12 cellular contexts compared by ENCODE assay signal in genomic region chr10:70323697-70324340, GRCh38. TPM values are rescaled to one million over a fixed set of nuclear protein-coding genes. Genes with fewer than 3 reads are reported as not detected.
DNase-seq lines count a peak whose midpoint lies in the region; ATAC-seq and TF ChIP-seq lines count a peak whose summit lies in the region.
"Had no signal": no experiment of that assay in that cellular context is flagged by ENCODE, and none has a peak within 500 bp of the region (broad histone marks: within the 10 kb centered on the region; RNA-seq: fewer than 3 reads in every experiment).

No MANE protein-coding gene starts in this region.

- H3K27ac ChIP-seq in OCI-LY7 (ENCODE audit: low read depth, low read length, poor library complexity, severe bottlenecking) = peak overlapping the region; percentile 75

- H3K4me3 ChIP-seq in OCI-LY7 (ENCODE audit: low read depth, low read length, poor library complexity, severe bottlenecking) = peak overlapping the region; percentile 11
- H3K4me3 ChIP-seq: smooth muscle cell had no signal

- DNase-seq in NCI-H82 (lab: John Stamatoyannopoulos, UW) = peak; percentile 12
- DNase-seq in NCI-H82 treated with DMSO at 0.1 percent for 48 hours (lab: John Stamatoyannopoulos, UW; ENCODE audit: unreplicated experiment) = no peak
- DNase-seq in OCI-LY7 (ENCODE audit: low spot score) = no peak
- peak in 2 of 3 donors; percentile 8 to 32 for DNase-seq in immature natural killer cell
- no peak for DNase-seq in GOT3 (lab: John Stamatoyannopoulos, UW)
- no peak for DNase-seq in activated T-helper 2 cell treated with anti-CD3 and anti-CD28 coated beads, Interferon-gamma antibody, Interleukin-2, Interleukin-4, amounts not matched to agents 10 μg/mL and 5 μg/mL and 100 μg/mL, durations not matched to agents 14 hours and 24 hours and 36 hours (ENCODE audit: low spot score)

- no peaks in the 10 kb centered on the region for H3K36me3 ChIP-seq in OCI-LY7 (ENCODE audit: insufficient read depth, low read length)

- H2AFZ ChIP-seq in OCI-LY7 (ENCODE audit: low read length) = 0 out of 2 replicates have a peak overlapping the region, but pooled peaks have one; percentile 17

- intact Hi-C loops in OCI-LY7 (cut with micrococcal nuclease; ENCODE audit: unreplicated experiment) = loop anchor here (2.0 kb wide), 1 partner anchor 31 kb away; no protein-coding TSS in a partner anchor
- intact Hi-C loops in activated T-helper 2 cell treated with anti-CD3 and anti-CD28 coated beads, Interferon-gamma antibody, Interleukin-2, Interleukin-4, amounts not matched to agents 10 μg/mL and 5 μg/mL and 100 μg/mL, durations not matched to agents 14 hours and 24 hours and 36 hours (cut with micrococcal nuclease) = no loop called here

- H3K27ac Mint-ChIP-seq in immature natural killer cell = peak overlapping the region; percentile 45 to 93 (median 90)
- H3K27ac Mint-ChIP-seq in stimulated activated memory B cell treated with anti-CD40 and anti-IgM and Interleukin-4, amounts not matched to agents 10 μg/mL and 1 μg/mL and 100 μg/mL, for 72 hours = peak overlapping the region; percentile 47
- no peak overlapping the region for H3K27ac Mint-ChIP-seq in activated T-helper 2 cell treated with anti-CD3 and anti-CD28 coated beads, Interferon-gamma antibody, Interleukin-2, Interleukin-4, amounts not matched to agents 10 μg/mL and 5 μg/mL and 100 μg/mL, durations not matched to agents 14 hours and 24 hours and 36 hours

- H3K9me2 ChIP-seq in OCI-LY7 (ENCODE audit: insufficient read depth, low read length) = no peaks in the 10 kb centered on the region

- peak overlapping the region; percentile 67 for H3K4me2 ChIP-seq in OCI-LY7 (ENCODE audit: low read length)
- H3K4me2 ChIP-seq: smooth muscle cell had no signal

- peak overlapping the region; percentile 12 to 82 (median 45) for H3K4me3 Mint-ChIP-seq in immature natural killer cell
- no peak overlapping the region for H3K4me3 Mint-ChIP-seq in stimulated activated memory B cell treated with anti-CD40 and anti-IgM and Interleukin-4, amounts not matched to agents 10 μg/mL and 1 μg/mL and 100 μg/mL, for 72 hours
- H3K4me3 Mint-ChIP-seq in activated T-helper 2 cell treated with anti-CD3 and anti-CD28 coated beads, Interferon-gamma antibody, Interleukin-2, Interleukin-4, amounts not matched to agents 10 μg/mL and 5 μg/mL and 100 μg/mL, durations not matched to agents 14 hours and 24 hours and 36 hours (ENCODE audit: low read depth) = no peak overlapping the region

- H3K9me3 Mint-ChIP-seq in immature natural killer cell = no peaks in the 10 kb centered on the region
- no peaks in the 10 kb centered on the region for H3K9me3 Mint-ChIP-seq in stimulated activated memory B cell treated with anti-CD40 and anti-IgM and Interleukin-4, amounts not matched to agents 10 μg/mL and 1 μg/mL and 100 μg/mL, for 72 hours
- no peaks in the 10 kb centered on the region for H3K9me3 Mint-ChIP-seq in activated T-helper 2 cell treated with anti-CD3 and anti-CD28 coated beads, Interferon-gamma antibody, Interleukin-2, Interleukin-4, amounts not matched to agents 10 μg/mL and 5 μg/mL and 100 μg/mL, durations not matched to agents 14 hours and 24 hours and 36 hours

- no peaks in the 10 kb centered on the region for H4K20me1 ChIP-seq in OCI-LY7 (ENCODE audit: insufficient read depth, low read length)

- peak; percentile 2 for ATAC-seq in stimulated activated memory B cell treated with anti-CD40 and anti-IgM and Interleukin-4, amounts not matched to agents 10 μg/mL and 1 μg/mL and 100 μg/mL, for 72 hours
- ATAC-seq in HG03457 (IDR thresholded peaks at IDR 0.05; ENCODE audit: unreplicated experiment) = no peak
- ATAC-seq: SK-N-SH treated with all-trans-retinoic acid at 6 μM for 48 hours had no signal

- H3K79me2 ChIP-seq in OCI-LY7 (ENCODE audit: insufficient read depth, low read depth, low read length) = no peaks in the 10 kb centered on the region

- peaks cover 0 to 4% (median 0%) of the 10 kb centered on the region in 3 donors for H3K36me3 Mint-ChIP-seq in immature natural killer cell
- H3K36me3 Mint-ChIP-seq in stimulated activated memory B cell treated with anti-CD40 and anti-IgM and Interleukin-4, amounts not matched to agents 10 μg/mL and 1 μg/mL and 100 μg/mL, for 72 hours = no peaks in the 10 kb centered on the region
- no peaks in the 10 kb centered on the region for H3K36me3 Mint-ChIP-seq in activated T-helper 2 cell treated with anti-CD3 and anti-CD28 coated beads, Interferon-gamma antibody, Interleukin-2, Interleukin-4, amounts not matched to agents 10 μg/mL and 5 μg/mL and 100 μg/mL, durations not matched to agents 14 hours and 24 hours and 36 hours (ENCODE audit: low read depth)

- peak; percentile 37 for TF ChIP-seq CTCF in OCI-LY7 (conservative IDR thresholded peaks at IDR 0.05; ENCODE audit: low read length)

- POLR2A ChIA-PET in OCI-LY7 (lab: Charles Lee) = interaction anchor here (0.6 to 1.3 kb wide), 3 partner anchors 59 to 969 kb away, joined by 3 read pairs; no protein-coding TSS in a partner anchor

- no peaks in the 10 kb centered on the region for H3K9me3 ChIP-seq in OCI-LY7 (ENCODE audit: low read length)

- H3K4me1 ChIP-seq in OCI-LY7 (ENCODE audit: insufficient read depth, low read length, poor library complexity, severe bottlenecking) = peaks cover 78% of the 10 kb centered on the region

- H3K27me3 Mint-ChIP-seq in immature natural killer cell (ENCODE audit: low read depth in 3 of 3) = no peaks in the 10 kb centered on the region
- H3K27me3 Mint-ChIP-seq in stimulated activated memory B cell treated with anti-CD40 and anti-IgM and Interleukin-4, amounts not matched to agents 10 μg/mL and 1 μg/mL and 100 μg/mL, for 72 hours = peaks cover 27% of the 10 kb centered on the region
- no peaks in the 10 kb centered on the region for H3K27me3 Mint-ChIP-seq in activated T-helper 2 cell treated with anti-CD3 and anti-CD28 coated beads, Interferon-gamma antibody, Interleukin-2, Interleukin-4, amounts not matched to agents 10 μg/mL and 5 μg/mL and 100 μg/mL, durations not matched to agents 14 hours and 24 hours and 36 hours (ENCODE audit: low read depth)

- H3K4me1 Mint-ChIP-seq in immature natural killer cell = peaks cover 36 to 44% of the 10 kb centered on the region in 2 donors
- peaks cover 38% of the 10 kb centered on the region for H3K4me1 Mint-ChIP-seq in stimulated activated memory B cell treated with anti-CD40 and anti-IgM and Interleukin-4, amounts not matched to agents 10 μg/mL and 1 μg/mL and 100 μg/mL, for 72 hours
- peaks cover 12% of the 10 kb centered on the region for H3K4me1 Mint-ChIP-seq in activated T-helper 2 cell treated with anti-CD3 and anti-CD28 coated beads, Interferon-gamma antibody, Interleukin-2, Interleukin-4, amounts not matched to agents 10 μg/mL and 5 μg/mL and 100 μg/mL, durations not matched to agents 14 hours and 24 hours and 36 hours (ENCODE audit: low read depth)

- CTCF ChIA-PET in OCI-LY7 (lab: Charles Lee; ENCODE audit: unreplicated experiment) = interaction anchor here (0.5 kb wide), 1 partner anchor 73 kb away, joined by 3 read pairs; no protein-coding TSS in a partner anchor

- no TSS peak for BruUV-seq in OCI-LY7 (replicated peaks; lab: Mats Ljungman, UMichigan)

RNA-seq across cellular contexts. Expression of gene NPFFR1, which starts 40.0 kb away (rescaled TPM):
- total RNA-seq in OCI-LY7 (2014; rRNA removed; shearing (Covaris generic)) = not detected in 2 replicates
- total RNA-seq in OCI-LY7 (2022) = not detected in 2 replicates
- not detected for polyA plus RNA-seq in immature natural killer cell
- total RNA-seq in activated T-helper 2 cell treated with anti-CD3 and anti-CD28 coated beads, Interferon-gamma antibody, Interleukin-2, Interleukin-4, amounts not matched to agents 10 μg/mL and 5 μg/mL and 100 μg/mL, durations not matched to agents 14 hours and 24 hours and 36 hours = not detected in 2 replicates
- total RNA-seq: glomerular endothelial cell, LHCN-M2 had no signal
- polyA plus RNA-seq: smooth muscle cell had no signal

RNA-seq across cellular contexts. Expression of gene LRRC20, which starts 58.6 kb away (rescaled TPM):
- total RNA-seq in OCI-LY7 (2014; rRNA removed; shearing (Covaris generic)) = 5.8 and 6.1 TPM in 2 replicates
- 12.2 and 12.8 TPM in 2 replicates for total RNA-seq in OCI-LY7 (2022)
- polyA plus RNA-seq in immature natural killer cell = 1 to 10 TPM; 1.1 to 1.4 (median 1.2) TPM
- 17.2 and 18.9 TPM in 2 replicates for total RNA-seq in activated T-helper 2 cell treated with anti-CD3 and anti-CD28 coated beads, Interferon-gamma antibody, Interleukin-2, Interleukin-4, amounts not matched to agents 10 μg/mL and 5 μg/mL and 100 μg/mL, durations not matched to agents 14 hours and 24 hours and 36 hours

Comparison
In these comparisons a context has a peak if more than half of its experiments do, and no peak if none do; other contexts are left out.
1. DNase-seq: peak in NCI-H82 (single experiment) and immature natural killer cell (2 of 3); none in NCI-H82 treated with DMSO at 0.1 percent for 48 hours (single experiment), OCI-LY7 (single experiment), GOT3 (single experiment) and activated T-helper 2 cell treated with anti-CD3 and anti-CD28 coated beads, Interferon-gamma antibody, Interleukin-2, Interleukin-4, amounts not matched to agents 10 μg/mL and 5 μg/mL and 100 μg/mL, durations not matched to agents 14 hours and 24 hours and 36 hours (single experiment).
2. H3K4me3 Mint-ChIP-seq: peak in immature natural killer cell (5 of 5); none in stimulated activated memory B cell treated with anti-CD40 and anti-IgM and Interleukin-4, amounts not matched to agents 10 μg/mL and 1 μg/mL and 100 μg/mL, for 72 hours (single experiment) and activated T-helper 2 cell treated with anti-CD3 and anti-CD28 coated beads, Interferon-gamma antibody, Interleukin-2, Interleukin-4, amounts not matched to agents 10 μg/mL and 5 μg/mL and 100 μg/mL, durations not matched to agents 14 hours and 24 hours and 36 hours (single experiment).